ENCODE assay signal across 8 cellular contexts in genomic region chr11:67482736-67483497, GRCh38. TPM values are rescaled to one million over a fixed set of nuclear protein-coding genes. Genes with fewer than 3 reads are reported as not detected.
A peak's percentile ranks its signal among the peaks of the same experiment; 100 is the strongest.
DNase-seq lines count a peak whose midpoint lies in the region; ATAC-seq and TF ChIP-seq lines count a peak whose summit lies in the region.

Gene AIP, plus strand, starts transcription at chr11:67483026. Its CDS starts 133 bp downstream, at chr11:67483159.

- peaks cover 5% of the 10 kb centered on the region for H3K36me3 ChIP-seq in IMR-90 (ENCODE audit: control insufficient read depth, insufficient read depth, low read length)

- no peak for TF ChIP-seq CTCF in IMR-90 (conservative IDR thresholded peaks at IDR 0.05; ENCODE audit: low read depth, low read length)

- peak within 1 kb of the TSS; percentile 57 for H3K9ac ChIP-seq in IMR-90 (ENCODE audit: low read depth, low read length)

- H3K27ac ChIP-seq in IMR-90 (ENCODE audit: insufficient read depth, low read length): peak within 1 kb of the TSS; percentile 69

- H3K4me2 ChIP-seq in IMR-90 (ENCODE audit: low read depth, low read length): peak within 1 kb of the TSS; percentile 62

- 0% methylated on average over 16 of the region's 53 CpGs; no CpG with 5 or more reads in 1 of the 2 experiments for WGBS in IMR-90 (ENCODE audit: extremely low coverage in 2 of 2, insufficient read length in 1 of 2), 2 experiments

- peak within 1 kb of the TSS; percentile 63 for H2BK5ac ChIP-seq in IMR-90 (ENCODE audit: low read depth, low read length, poor library complexity, severe bottlenecking)

- peak within 1 kb of the TSS; percentile 78; the same call in 2 of the 3 replicates for H2BK15ac ChIP-seq in IMR-90 (ENCODE audit: low read depth, low read length)

- DNase-seq in DMS114 treated with DMSO at 0.1 percent for 48 hours (lab: John Stamatoyannopoulos, UW; ENCODE audit: unreplicated experiment): peak; percentile 99
- peak; percentile 97 for DNase-seq in IMR-90
- peak; percentile 99 for DNase-seq in OCI-M1 (lab: John Stamatoyannopoulos, UW)
- peak; percentile 96 for DNase-seq in activated T-cell treated with anti-CD3 and anti-CD28 coated beads for 24 hours (ENCODE audit: low read depth)
- peak; percentile 100 for DNase-seq in epidermal melanocyte (ENCODE audit: insufficient read length, low spot score)
- peak; percentile 83 to 91 for DNase-seq in stimulated activated CD8-positive, alpha-beta memory T cell treated with anti-CD3 and anti-CD28 coated beads, Interleukin-4, amount 100 ng/mL, for 1 hour (ENCODE audit: low read depth in 2 of 2, low spot score in 1 of 2)

- H2AFZ ChIP-seq in IMR-90 (replicated peaks; ENCODE audit: low read length, poor library complexity): peak within 1 kb of the TSS; percentile 95

- H3K23ac ChIP-seq in IMR-90 (ENCODE audit: low read depth, low read length): peak within 1 kb of the TSS; percentile 97

- peak within 1 kb of the TSS; percentile 85 for H2AK9ac ChIP-seq in IMR-90 (replicated peaks; ENCODE audit: low read depth, low read length, poor library complexity)

- peak within 1 kb of the TSS; percentile 100 for H3K14ac ChIP-seq in IMR-90 (replicated peaks; ENCODE audit: low read depth, low read length)

- peak within 1 kb of the TSS; percentile 87 for H2AK5ac ChIP-seq in IMR-90 (ENCODE audit: low read depth, low read length)

- in situ Hi-C loops in IMR-90 (cut with MboI; ENCODE audit: low sequenced_read_pairs): no loop called here

- H3K18ac ChIP-seq in IMR-90 (ENCODE audit: low read depth, low read length): peak within 1 kb of the TSS; percentile 61

- H4K91ac ChIP-seq in IMR-90 (ENCODE audit: insufficient read depth, low read depth, low read length): peak within 1 kb of the TSS; percentile 99

- dilution Hi-C loops in IMR-90 (cut with HindIII; ENCODE audit: low sequenced_read_pairs, unreplicated experiment): no loop called here

- peak within 1 kb of the TSS; percentile 98 to 100 for H4K8ac ChIP-seq in IMR-90 (ENCODE audit: low read depth in 2 of 2, low read length in 2 of 2)

- no peaks in the 10 kb centered on the region; the same call in 1 of the 2 replicates for H4K20me1 ChIP-seq in IMR-90 (ENCODE audit: insufficient read depth, low read length)

- peaks cover 15% of the 10 kb centered on the region for H3K9me1 ChIP-seq in IMR-90 (ENCODE audit: insufficient read depth, low read length)

- H3K27me3 ChIP-seq in IMR-90 (ENCODE audit: control insufficient read depth, insufficient read depth, low read length) (no peaks in the 10 kb centered on the region), mononuclear cell (ENCODE audit: insufficient read depth, low read length) (no peaks in the 10 kb centered on the region)

- peak within 1 kb of the TSS; percentile 62 for H3K56ac ChIP-seq in IMR-90 (ENCODE audit: extremely low read depth, insufficient read depth, low read length)

- peak within 1 kb of the TSS; percentile 78 for H4K5ac ChIP-seq in IMR-90 (ENCODE audit: low read depth, low read length)

- CTCF ChIA-PET in IMR-90 (lab: Yijun Ruan, JAX): interaction anchor here (0.7 kb wide), 1 partner anchor 132 kb away, joined by 3 read pairs; no protein-coding TSS in a partner anchor

- peak within 1 kb of the TSS; percentile 82 for H2BK120ac ChIP-seq in IMR-90 (ENCODE audit: low read depth, low read length)

- intact Hi-C loops in IMR-90 (cut with micrococcal nuclease): loop anchor here (5.0 kb wide), 1 partner anchor 61 kb away; no protein-coding TSS in a partner anchor

- peak within 1 kb of the TSS; percentile 99 for H3K4ac ChIP-seq in IMR-90 (ENCODE audit: low read depth, low read length)

- H3K4me1 ChIP-seq in IMR-90 (ENCODE audit: control insufficient read depth, insufficient read depth, low read length) (peaks cover 3% of the 10 kb centered on the region; the same call in 1 of the 2 replicates), mononuclear cell (ENCODE audit: insufficient read depth, low read length) (peaks cover 57% of the 10 kb centered on the region)

- H2BK20ac ChIP-seq in IMR-90 (ENCODE audit: low read depth, low read length): peak within 1 kb of the TSS; percentile 91

- POLR2A ChIA-PET in IMR-90 (lab: Charles Lee; ENCODE audit: unreplicated experiment): no interaction called here

- peaks cover 14 to 38% of the 10 kb centered on the region in 2 experiments for H3K79me1 ChIP-seq in IMR-90 (ENCODE audit: low read depth in 1 of 2, low read length in 2 of 2)

- H3K9me3 ChIP-seq in IMR-90 (ENCODE audit: control insufficient read depth, insufficient read depth, low read length) (no peaks in the 10 kb centered on the region), mononuclear cell (ENCODE audit: low read depth, low read length) (no peaks in the 10 kb centered on the region)

- ATAC-seq in GM21528 (IDR thresholded peaks at IDR 0.05; ENCODE audit: low FRiP score, unreplicated experiment): peak; percentile 70
- ATAC-seq in IMR-90 (ENCODE audit: low read depth): peak; percentile 100

- peak within 1 kb of the TSS; percentile 49 for H3K4me3 ChIP-seq in IMR-90 (ENCODE audit: insufficient read depth, low read depth, low read length)
- H3K4me3 ChIP-seq in mononuclear cell (ENCODE audit: low read length): peak within 1 kb of the TSS; percentile 63

- no peak for TF ChIP-seq RAD21 in IMR-90 (IDR thresholded peaks at IDR 0.05; ENCODE audit: low read length)

- TF ChIP-seq POLR2A in IMR-90 (IDR thresholded peaks at IDR 0.05; ENCODE audit: low read depth, low read length): peak; percentile 77

- no TSS peak for BruUV-seq in IMR-90 (replicated peaks; lab: Mats Ljungman, UMichigan)

TF ChIP-seq in IMR-90, 13 proteins besides CTCF, POLR2A, EP300 and RAD21:
- TF ChIP-seq CHD1 (IDR thresholded peaks at IDR 0.05; ENCODE audit: low read depth, low read length): no peak
- no peak for TF ChIP-seq NFE2L2 (IDR thresholded peaks at IDR 0.05; ENCODE audit: low read depth, low read length)
- TF ChIP-seq MAZ (IDR thresholded peaks at IDR 0.05; ENCODE audit: borderline replicate concordance, low read depth, low read length): 0 out of 2 replicates have a peak, but pooled peaks have one; percentile 37
- peak; percentile 3; the same call in 1 of the 2 replicates for TF ChIP-seq USF2 (IDR thresholded peaks at IDR 0.05; ENCODE audit: low read depth, low read length)

RNA-seq across cellular contexts. Expression of gene AIP, which starts in this region (rescaled TPM):
- total RNA-seq in IMR-90 (2012; rRNA removed) (91.4 and 95.5 TPM in 2 replicates), mononuclear cell (77.2 TPM)
- polyA plus RNA-seq in IMR-90 (2012; rRNA removed): 122 and 130 TPM in 2 replicates
- polyA plus RNA-seq in IMR-90 (2012; cell fraction: cytosol; rRNA removed): 119 and 146 TPM in 2 replicates
- polyA plus RNA-seq in IMR-90 (2012; cell fraction: nucleus; rRNA removed; ENCODE audit: low replicate concordance): 57.9 and 94.8 TPM in 2 replicates

Comparison
In these comparisons a context has a peak if more than half of its experiments do, and no peak if none do; other contexts are left out.
1. Peak in every context shown above with its lines: DNase-seq, ATAC-seq, H3K4me3 ChIP-seq and H3K27ac ChIP-seq.